Comparison of ENCODE assay signal across 12 cellular contexts in the genomic region with DNA sequence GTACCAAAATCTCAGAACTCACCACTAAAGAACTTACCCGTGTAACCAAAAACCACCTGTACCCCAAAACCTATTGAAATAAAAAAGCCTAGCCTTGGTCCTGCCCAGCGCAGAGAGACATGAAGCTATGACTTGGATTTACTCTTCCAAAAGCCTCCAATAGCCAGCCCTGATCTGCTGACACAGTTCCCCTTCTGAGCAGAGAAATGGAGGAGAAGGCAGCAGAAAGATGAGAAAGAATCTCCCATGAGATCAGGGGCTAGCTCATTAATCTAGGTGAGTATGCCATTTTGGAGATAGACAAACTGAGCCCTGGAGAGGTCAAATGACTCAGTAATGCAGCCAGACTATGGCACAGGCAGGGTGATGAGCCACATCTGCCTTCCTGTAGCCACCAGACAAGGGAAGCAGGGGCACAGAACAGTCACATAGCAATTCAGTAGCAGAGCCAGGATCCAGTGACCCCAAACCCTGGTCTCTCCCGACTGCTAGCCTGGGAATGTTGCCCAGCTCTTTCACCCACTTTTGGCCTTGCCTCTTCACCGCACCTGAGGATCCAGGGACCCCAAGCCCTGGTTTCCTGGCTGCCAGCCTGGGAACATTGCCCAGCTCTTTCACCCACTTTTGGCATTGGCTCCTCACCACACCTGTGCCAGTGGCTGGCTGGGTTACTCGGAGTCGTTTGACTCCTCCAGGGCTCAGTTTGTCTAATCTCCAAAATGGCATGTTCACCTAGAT. TPM values are rescaled to one million over a fixed set of nuclear protein-coding genes. Genes with fewer than 3 reads are reported as not detected.
DNase-seq lines count a peak whose midpoint lies in the region; ATAC-seq, FAIRE-seq and TF ChIP-seq lines count a peak whose summit lies in the region.
"Had no signal": no experiment of that assay in that cellular context is flagged by ENCODE, and none has a peak within 500 bp of the region (broad histone marks: within the 10 kb centered on the region; RNA-seq: fewer than 3 reads in every experiment).

No MANE protein-coding gene starts in this region.

- no peak overlapping the region for H3K4me3 ChIP-seq in liver (ENCODE audit: low read depth in 1 of 3, low read length in 3 of 3)
- no peak overlapping the region for H3K4me3 ChIP-seq in stomach smooth muscle (ENCODE audit: low read length in 2 of 2)

- no peak for TF ChIP-seq RAD21 in liver (IDR thresholded peaks at IDR 0.05)

- no peak overlapping the region for H3K4me3 Mint-ChIP-seq in activated CD8-positive, alpha-beta memory T cell treated with anti-CD3 and anti-CD28 coated beads, Interleukin-2, amount 10 ng/mL, durations not matched to agents 7 days and 5 days
- peak overlapping the region; percentile 22 for H3K4me3 Mint-ChIP-seq in activated naive CD8-positive, alpha-beta T cell

- ATAC-seq in activated CD8-positive, alpha-beta memory T cell treated with anti-CD3 and anti-CD28 coated beads, Interleukin-2, amount 10 ng/mL, durations not matched to agents 7 days and 5 days, result peak; percentile 48

- H3K27ac ChIP-seq in liver (ENCODE audit: low read depth in 1 of 2, low read length in 2 of 2), result peak overlapping the region; percentile 14 to 63
- H3K27ac ChIP-seq in stomach smooth muscle (ENCODE audit: low read length), result peak overlapping the region; percentile 37
- H3K27ac ChIP-seq: HL-60 had no signal

- 44% methylated on average over 6 of the region's 6 CpGs for whole genome bisulfite sequencing in liver

- H3K9me3 Mint-ChIP-seq in activated CD8-positive, alpha-beta memory T cell treated with anti-CD3 and anti-CD28 coated beads, Interleukin-2, amount 10 ng/mL, durations not matched to agents 7 days and 5 days (ENCODE audit: low read depth), result no peaks in the 10 kb centered on the region
- H3K9me3 Mint-ChIP-seq in activated naive CD8-positive, alpha-beta T cell (ENCODE audit: low read depth), result no peaks in the 10 kb centered on the region

- H3K36me3 ChIP-seq in liver (ENCODE audit: control insufficient read depth in 4 of 4, insufficient read depth in 3 of 4, low read depth in 1 of 4, low read length in 3 of 4) (no peaks in the 10 kb centered on the region), stomach smooth muscle (ENCODE audit: control insufficient read depth in 2 of 2, insufficient read depth in 2 of 2, low read length in 2 of 2) (peaks cover 5 to 8% of the 10 kb centered on the region in 2 donors)

- peak overlapping the region; percentile 67 for H3K27ac Mint-ChIP-seq in activated CD8-positive, alpha-beta memory T cell treated with anti-CD3 and anti-CD28 coated beads, Interleukin-2, amount 10 ng/mL, durations not matched to agents 7 days and 5 days
- peak overlapping the region; percentile 78 for H3K27ac Mint-ChIP-seq in activated naive CD8-positive, alpha-beta T cell

- H3K9me3 ChIP-seq in liver (ENCODE audit: control insufficient read depth in 4 of 4, low read length in 3 of 4), result no peaks in the 10 kb centered on the region
- no peaks in the 10 kb centered on the region for H3K9me3 ChIP-seq in stomach smooth muscle (ENCODE audit: control insufficient read depth in 2 of 2, low read length in 2 of 2)

- H3K27me3 Mint-ChIP-seq in activated CD8-positive, alpha-beta memory T cell treated with anti-CD3 and anti-CD28 coated beads, Interleukin-2, amount 10 ng/mL, durations not matched to agents 7 days and 5 days, result no peaks in the 10 kb centered on the region
- H3K27me3 Mint-ChIP-seq in activated naive CD8-positive, alpha-beta T cell, result no peaks in the 10 kb centered on the region

- no peak for DNase-seq in activated CD8-positive, alpha-beta memory T cell treated with anti-CD3 and anti-CD28 coated beads, Interleukin-2, amount 10 ng/mL, durations not matched to agents 7 days and 5 days
- no peak for DNase-seq in activated CD8-positive, alpha-beta memory T cell treated with anti-CD3 and anti-CD28 coated beads, Interleukin-2, amount 50 U/mL, for 4 hours
- DNase-seq in NCI-H1694 treated with DMSO at 0.1 percent for 48 hours (lab: John Stamatoyannopoulos, UW) (no peak), HTR-8/SVneo (ENCODE audit: insufficient read length, low spot score) (no peak), OCI-M2 (lab: John Stamatoyannopoulos, UW; ENCODE audit: unreplicated experiment) (no peak)
- DNase-seq: GDM1, NCI-H1436 treated with DMSO at 0.1 percent for 48 hours had no signal

- TF ChIP-seq CTCF in liver (IDR thresholded peaks at IDR 0.05; ENCODE audit: low read depth, low read length, missing input control), result no peak

- FAIRE-seq in HTR-8/SVneo (lab: Jason Lieb, UNC), result no peak
- FAIRE-seq: islet of Langerhans had no signal

- H3K27me3 ChIP-seq in liver (ENCODE audit: control insufficient read depth in 4 of 4, insufficient read depth in 4 of 4, low read length in 3 of 4), result no peaks in the 10 kb centered on the region
- no peaks in the 10 kb centered on the region for H3K27me3 ChIP-seq in stomach smooth muscle (ENCODE audit: control insufficient read depth in 1 of 2, insufficient read depth in 2 of 2, low read length in 2 of 2)

- peaks cover 27% of the 10 kb centered on the region for H3K4me1 Mint-ChIP-seq in activated CD8-positive, alpha-beta memory T cell treated with anti-CD3 and anti-CD28 coated beads, Interleukin-2, amount 10 ng/mL, durations not matched to agents 7 days and 5 days
- peaks cover 32% of the 10 kb centered on the region for H3K4me1 Mint-ChIP-seq in activated naive CD8-positive, alpha-beta T cell (ENCODE audit: low read depth)

- H3K4me1 ChIP-seq in liver (ENCODE audit: control insufficient read depth in 4 of 4, insufficient read depth in 4 of 4, low read length in 3 of 4) (peaks cover 4 to 17% (median 11%) of the 10 kb centered on the region in 4 donors), stomach smooth muscle (ENCODE audit: control insufficient read depth, insufficient read depth, low read length) (peaks cover 8% of the 10 kb centered on the region)

- no peak overlapping the region for H3K9ac ChIP-seq in liver (ENCODE audit: low read depth in 1 of 2, low read length in 2 of 2)
- H3K9ac ChIP-seq in stomach smooth muscle (ENCODE audit: low read length in 2 of 2), result no peak overlapping the region

- H3K36me3 Mint-ChIP-seq in activated CD8-positive, alpha-beta memory T cell treated with anti-CD3 and anti-CD28 coated beads, Interleukin-2, amount 10 ng/mL, durations not matched to agents 7 days and 5 days, result peaks cover 11% of the 10 kb centered on the region
- H3K36me3 Mint-ChIP-seq in activated naive CD8-positive, alpha-beta T cell, result no peaks in the 10 kb centered on the region

- CTCF ChIA-PET in activated CD8-positive, alpha-beta memory T cell treated with anti-CD3 and anti-CD28 coated beads, Interleukin-2, amount 10 ng/mL, durations not matched to agents 7 days and 5 days (lab: Charles Lee), result interaction anchor here (0.8 to 1.2 kb wide), 2 partner anchors 10 to 100 kb away, joined by 3 to 5 read pairs; no protein-coding TSS in a partner anchor

TF ChIP-seq in liver, 16 proteins besides CTCF, POLR2A, EP300 and RAD21:
- peak in 1 of 2 donors; percentile 3 for TF ChIP-seq RXRA (IDR thresholded peaks at IDR 0.05)
- peak in 1 of 2 donors; percentile 17 for TF ChIP-seq HNF4A (conservative IDR thresholded peaks at IDR 0.05)
- TF ChIP-seq NR2F2 (IDR thresholded peaks at IDR 0.05), result no peak

RNA-seq across cellular contexts. Expression of gene SDCBP2, which starts 7.2 kb away (rescaled TPM):
- 1 to 10 TPM; 2.1 to 4.3 TPM for total RNA-seq in activated CD8-positive, alpha-beta memory T cell treated with anti-CD3 and anti-CD28 coated beads, Interleukin-2, amount 10 ng/mL, durations not matched to agents 7 days and 5 days
- total RNA-seq in liver, result 1 to 10 TPM; 1.9 to 3.6 TPM
- 1 to 10 TPM; 5.8 to 6.1 TPM for polyA plus RNA-seq in liver

RNA-seq across cellular contexts. Expression of gene FKBP1A, which starts 56.7 kb away (rescaled TPM):
- total RNA-seq in activated CD8-positive, alpha-beta memory T cell treated with anti-CD3 and anti-CD28 coated beads, Interleukin-2, amount 10 ng/mL, durations not matched to agents 7 days and 5 days, result 100 to 1,000 TPM; 247 to 273 TPM
- total RNA-seq in liver, result 10 to 100 TPM; 49.3 to 50.0 TPM
- polyA plus RNA-seq in liver, result 100 to 1,000 TPM; 104 to 114 TPM

Comparison
In these comparisons a context has a peak if more than half of its experiments do, and no peak if none do; other contexts are left out.
1. RNA of gene FKBP1A, which starts 56.7 kb away (total RNA-seq): 247 to 273 TPM in activated CD8-positive, alpha-beta memory T cell treated with anti-CD3 and anti-CD28 coated beads, Interleukin-2, amount 10 ng/mL, durations not matched to agents 7 days and 5 days; 49.3 to 50.0 TPM in liver; every median in the first group is over 4 times any median in the second.